Comparison of ENCODE assay signal across 1 cellular context in genomic region chr10:45672201-45673073, GRCh38.
TF ChIP-seq lines count a peak whose summit lies in the region.

Gene ZFAND4 (minus strand): TSS chr10:45672772. CDS start chr10:45663725, 9,047 bp downstream.

TF ChIP-seq in HepG2, 621 proteins besides CTCF, POLR2A, EP300 and RAD21 (continued from another document and continues in another):
- no peak for TF ChIP-seq REST (IDR thresholded peaks at IDR 0.05; ENCODE audit: borderline replicate concordance in 1 of 2, low read depth in 1 of 2, low read length in 2 of 2)
- TF ChIP-seq KDM5A (IDR thresholded peaks at IDR 0.05; ENCODE audit: borderline replicate concordance, low read length): no peak
- no peak for TF ChIP-seq TEAD2 (CRISPR knock-in tag; IDR thresholded peaks at IDR 0.05)
- no peak for TF ChIP-seq ZNF572 (CRISPR knock-in tag; IDR thresholded peaks at IDR 0.05)
- TF ChIP-seq HMGXB4 (CRISPR knock-in tag; IDR thresholded peaks at IDR 0.05; ENCODE audit: borderline replicate concordance in 1 of 2, low read depth in 1 of 2): peak; percentile 67 to 79
- TF ChIP-seq ADNP (CRISPR knock-in tag; IDR thresholded peaks at IDR 0.05): no peak
- TF ChIP-seq SP2 (CRISPR knock-in tag; IDR thresholded peaks at IDR 0.05): peak; percentile 92
- no peak for TF ChIP-seq TSC22D2 (CRISPR knock-in tag; IDR thresholded peaks at IDR 0.05; ENCODE audit: borderline replicate concordance)
- TF ChIP-seq E2F5 (CRISPR knock-in tag; conservative IDR thresholded peaks at IDR 0.05): no peak
- 0 out of 2 replicates have a peak, but pooled peaks have one; percentile 6 for TF ChIP-seq HNF4A (CRISPR knock-in tag; IDR thresholded peaks at IDR 0.05)
- TF ChIP-seq ATF5 (CRISPR knock-in tag; IDR thresholded peaks at IDR 0.05; ENCODE audit: low read depth): no peak
- peak; percentile 43; the same call in 1 of the 2 replicates for TF ChIP-seq ZNF354B (CRISPR knock-in tag; IDR thresholded peaks at IDR 0.05)
- peak; percentile 67 for TF ChIP-seq BORCS8-MEF2B (CRISPR knock-in tag; IDR thresholded peaks at IDR 0.05)
- TF ChIP-seq RBFOX2 (IDR thresholded peaks at IDR 0.05; ENCODE audit: low read depth, low read length): peak; percentile 80
- TF ChIP-seq KDM6A (CRISPR knock-in tag; IDR thresholded peaks at IDR 0.05; ENCODE audit: low read depth): no peak
- peak; percentile 96 for TF ChIP-seq ZNF33B (CRISPR knock-in tag; IDR thresholded peaks at IDR 0.05)
- TF ChIP-seq NONO (IDR thresholded peaks at IDR 0.05): no peak
- TF ChIP-seq NONO (CRISPR knock-in tag; conservative IDR thresholded peaks at IDR 0.05): no peak
- TF ChIP-seq NR0B2 (CRISPR knock-in tag; IDR thresholded peaks at IDR 0.05): peak; percentile 9
- TF ChIP-seq ZNF121 (CRISPR knock-in tag; IDR thresholded peaks at IDR 0.05): no peak
- TF ChIP-seq ZNF552 (CRISPR knock-in tag; IDR thresholded peaks at IDR 0.05; ENCODE audit: borderline replicate concordance): no peak
- TF ChIP-seq TRAFD1 (CRISPR knock-in tag; IDR thresholded peaks at IDR 0.05; ENCODE audit: borderline replicate concordance): no peak
- no peak for TF ChIP-seq SMARCC2 (IDR thresholded peaks at IDR 0.05)
- TF ChIP-seq ZSCAN20 (CRISPR knock-in tag; IDR thresholded peaks at IDR 0.05; ENCODE audit: borderline replicate concordance): no peak
- TF ChIP-seq DDIT3 (CRISPR knock-in tag; IDR thresholded peaks at IDR 0.05): no peak
- TF ChIP-seq ZFP41 (CRISPR knock-in tag; IDR thresholded peaks at IDR 0.05; ENCODE audit: borderline replicate concordance): no peak
- no peak for TF ChIP-seq RXRA (CRISPR knock-in tag; IDR thresholded peaks at IDR 0.05)
- peak; percentile 41; the same call in 1 of the 2 replicates for TF ChIP-seq ZNF891 (CRISPR knock-in tag; IDR thresholded peaks at IDR 0.05)
- no peak for TF ChIP-seq CENPBD1 (CRISPR knock-in tag; IDR thresholded peaks at IDR 0.05; ENCODE audit: borderline replicate concordance, low read depth)
- no peak for TF ChIP-seq AGO2 (optimal IDR thresholded peaks at IDR 0.05; ENCODE audit: low read depth, low read length)
- TF ChIP-seq ZNF646 (CRISPR knock-in tag; IDR thresholded peaks at IDR 0.05): no peak
- peak; percentile 89 for TF ChIP-seq ZNF44 (CRISPR knock-in tag; IDR thresholded peaks at IDR 0.05)
- 0 out of 2 replicates have a peak, but pooled peaks have one; percentile 60 for TF ChIP-seq PBX3 (CRISPR knock-in tag; IDR thresholded peaks at IDR 0.05; ENCODE audit: borderline replicate concordance)
- TF ChIP-seq MTERF4 (CRISPR knock-in tag; IDR thresholded peaks at IDR 0.05): peak; percentile 20; the same call in 1 of the 2 replicates
- peak; percentile 71 for TF ChIP-seq KDM2A (CRISPR knock-in tag; IDR thresholded peaks at IDR 0.05; ENCODE audit: borderline replicate concordance, low read depth)
- TF ChIP-seq POGK (CRISPR knock-in tag; conservative IDR thresholded peaks at IDR 0.05): peak; percentile 33; the same call in 1 of the 2 replicates
- TF ChIP-seq ZNF713 (CRISPR knock-in tag; IDR thresholded peaks at IDR 0.05): no peak
